ENCODE assay signal across 8 cellular contexts in the genomic region with DNA sequence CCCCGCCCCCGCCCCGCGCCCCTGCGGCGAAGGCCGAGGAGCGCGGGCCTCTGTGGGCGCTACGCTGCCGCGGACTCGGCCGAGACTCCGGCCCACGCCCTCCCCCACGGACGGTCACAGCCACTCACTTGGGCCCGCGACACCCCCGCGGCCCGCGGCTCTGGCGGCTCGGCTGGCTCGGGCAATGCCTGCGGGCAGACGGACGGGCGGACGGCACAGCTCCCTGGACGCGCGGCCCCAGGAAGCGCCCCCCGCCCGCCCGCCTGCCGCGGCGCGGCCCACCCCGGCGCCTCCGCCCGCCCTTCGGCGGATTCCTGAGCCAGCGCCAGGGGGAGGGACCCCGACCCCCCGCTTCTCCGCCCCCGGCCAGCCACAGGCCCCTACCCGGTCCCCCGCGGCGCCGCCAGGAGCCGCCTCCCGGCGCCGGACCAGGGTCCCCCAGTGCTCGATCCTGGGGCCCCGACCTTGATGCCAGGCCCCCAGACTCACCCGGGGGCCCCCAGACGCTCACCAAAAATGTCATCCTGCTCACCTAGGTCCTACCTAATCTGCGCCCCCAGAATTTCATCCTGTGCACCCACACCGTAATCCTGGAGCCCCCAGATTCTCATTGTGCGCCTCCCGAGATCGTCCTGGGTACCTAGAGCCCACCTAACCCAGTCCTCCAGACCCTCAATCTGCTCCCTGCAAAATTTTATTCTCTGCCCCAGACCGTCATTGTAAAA. TPM values are rescaled to one million over a fixed set of nuclear protein-coding genes. Genes with fewer than 3 reads are reported as not detected.
DNase-seq lines count a peak whose midpoint lies in the region; ATAC-seq, FAIRE-seq and TF ChIP-seq lines count a peak whose summit lies in the region.

A gene (minus strand): TSS at position 246 of the 725 bp plus-strand sequence. CDS start 446 bp downstream, outside the sequence.

- H3K9me2 ChIP-seq in OCI-LY7 (ENCODE audit: insufficient read depth, low read length), result no peaks in the 10 kb centered on the region

- H3K9me3 Mint-ChIP-seq in CD4-positive, alpha-beta memory T cell, result no peaks in the 10 kb centered on the region

- H3K27me3 ChIP-seq in CD4-positive, alpha-beta memory T cell (ENCODE audit: insufficient read depth, low read length), result no peaks in the 10 kb centered on the region
- H3K27me3 ChIP-seq in endothelial cell of umbilical vein (ENCODE audit: control insufficient read depth in 2 of 2, insufficient read depth in 2 of 2, low read length in 2 of 2), result no peaks in the 10 kb centered on the region

- no peaks in the 10 kb centered on the region for H3K36me3 Mint-ChIP-seq in CD4-positive, alpha-beta memory T cell

- BruUV-seq in OCI-LY7 (replicated peaks; lab: Mats Ljungman, UMichigan), result no TSS peak
- BruUV-seq in endothelial cell of umbilical vein (replicated peaks; lab: Mats Ljungman, UMichigan), result no TSS peak

- H3K4me1 Mint-ChIP-seq in CD4-positive, alpha-beta memory T cell, result peaks cover 7 to 41% (median 20%) of the 10 kb centered on the region in 4 donors

- no peaks in the 10 kb centered on the region for H3K9me3 ChIP-seq in CD4-positive, alpha-beta memory T cell (ENCODE audit: control insufficient read depth in 1 of 2, low read length in 2 of 2)
- H3K9me3 ChIP-seq in OCI-LY7 (ENCODE audit: low read length) (no peaks in the 10 kb centered on the region), endothelial cell of umbilical vein (replicated peaks; ENCODE audit: control insufficient read depth, insufficient read depth, low read length) (no peaks in the 10 kb centered on the region)

- FAIRE-seq in endothelial cell of umbilical vein (lab: Jason Lieb, UNC), result no peak

- DNase-seq in CD4-positive, alpha-beta memory T cell, result peak in 1 of 5 donors; percentile 38
- no peak for DNase-seq in OCI-LY7 (ENCODE audit: low spot score)
- no peak for DNase-seq in endothelial cell of umbilical vein (ENCODE audit: low read depth, low spot score)
- peak; percentile 48 for DNase-seq in myocyte (ENCODE audit: low read depth)
- no peak for DNase-seq in epidermal melanocyte (ENCODE audit: insufficient read length, low spot score)
- DNase-seq in NCI-H2107 treated with DMSO at 0.1 percent for 48 hours (lab: John Stamatoyannopoulos, UW; ENCODE audit: unreplicated experiment), result no peak

- peak within 1 kb of the TSS; percentile 71 to 95 (median 89) for H3K4me3 Mint-ChIP-seq in CD4-positive, alpha-beta memory T cell

- H3K4me3 ChIP-seq in CD4-positive, alpha-beta memory T cell (ENCODE audit: low read length in 2 of 2), result peak within 1 kb of the TSS; percentile 57 to 69
- H3K4me3 ChIP-seq in OCI-LY7 (ENCODE audit: low read depth, low read length, poor library complexity, severe bottlenecking) (peak within 1 kb of the TSS; percentile 61), endothelial cell of umbilical vein (replicated peaks in 1 of 3; ENCODE audit: insufficient read depth in 1 of 3, low read depth in 1 of 3, low read length in 3 of 3) (peak within 1 kb of the TSS; percentile 42 to 55 (median 47))

- no peak for TF ChIP-seq CTCF in OCI-LY7 (conservative IDR thresholded peaks at IDR 0.05; ENCODE audit: low read length)
- no peak for TF ChIP-seq CTCF in endothelial cell of umbilical vein (IDR thresholded peaks at IDR 0.05; ENCODE audit: extremely low read depth in 1 of 2, insufficient read depth in 1 of 2, low read depth in 1 of 2, low read length in 2 of 2)

- H3K36me3 ChIP-seq in CD4-positive, alpha-beta memory T cell (ENCODE audit: insufficient read depth, low read length), result no peaks in the 10 kb centered on the region
- H3K36me3 ChIP-seq in OCI-LY7 (ENCODE audit: insufficient read depth, low read length) (no peaks in the 10 kb centered on the region), endothelial cell of umbilical vein (ENCODE audit: control insufficient read depth in 2 of 2, extremely low read depth in 1 of 2, insufficient read depth in 2 of 2, low read length in 2 of 2) (peaks cover 0 to 13% of the 10 kb centered on the region in 2 experiments)

- H3K9me1 ChIP-seq in endothelial cell of umbilical vein (replicated peaks; ENCODE audit: control insufficient read depth, extremely low read depth, insufficient read depth, low read length), result no peaks in the 10 kb centered on the region

- no peaks in the 10 kb centered on the region for H3K79me2 ChIP-seq in OCI-LY7 (ENCODE audit: insufficient read depth, low read depth, low read length)
- peaks cover 2% of the 10 kb centered on the region for H3K79me2 ChIP-seq in endothelial cell of umbilical vein (ENCODE audit: control insufficient read depth, insufficient read depth, low read length)

- ATAC-seq in HG03159 (IDR thresholded peaks at IDR 0.05; ENCODE audit: unreplicated experiment), result no peak
- ATAC-seq in HG02798 (IDR thresholded peaks at IDR 0.05; ENCODE audit: poor library complexity, unreplicated experiment), result no peak

- no peaks in the 10 kb centered on the region for H3K27me3 Mint-ChIP-seq in CD4-positive, alpha-beta memory T cell

- intact Hi-C loops in CD4-positive, alpha-beta memory T cell (cut with micrococcal nuclease), result loop anchor here (2.0 kb wide), 2 partner anchors 14 to 16 kb away; a partner anchor contains a TSS
- intact Hi-C loops in OCI-LY7 (cut with micrococcal nuclease; ENCODE audit: unreplicated experiment) (loop anchor here (1.0 kb wide), 1 partner anchor 18 kb away; a partner anchor contains a TSS), endothelial cell of umbilical vein (cut with micrococcal nuclease) (loop anchor here (1.0 to 2.0 kb wide), 2 partner anchors 12 to 16 kb away; a partner anchor contains a TSS)

- no peak for TF ChIP-seq POLR2A in endothelial cell of umbilical vein (IDR thresholded peaks at IDR 0.05; ENCODE audit: low read depth, low read length)

- H3K27ac Mint-ChIP-seq in CD4-positive, alpha-beta memory T cell, result peak within 1 kb of the TSS; percentile 85 to 96 (median 94)

- POLR2A ChIA-PET in CD4-positive, alpha-beta memory T cell (lab: Charles Lee; ENCODE audit: partially characterized antibody), result interaction anchor here (0.6 to 11.3 kb wide), 14 partner anchors 9 to 300 kb away, joined by 3 to 222 read pairs (median 6); a partner anchor contains a TSS
- POLR2A ChIA-PET in OCI-LY7 (lab: Charles Lee), result interaction anchor here (0.6 to 2.3 kb wide), 5 partner anchors 13 to 1708 kb away, joined by 3 to 12 read pairs (median 5); a partner anchor contains a TSS
- POLR2A ChIA-PET in endothelial cell of umbilical vein (lab: Charles Lee), result interaction anchor here (1.9 kb wide), 1 partner anchor 12 kb away, joined by 19 read pairs; a partner anchor contains a TSS

- peak within 1 kb of the TSS; percentile 76; the same call in 1 of the 2 replicates for H2AFZ ChIP-seq in OCI-LY7 (ENCODE audit: low read length)
- peak within 1 kb of the TSS; percentile 62 for H2AFZ ChIP-seq in endothelial cell of umbilical vein (ENCODE audit: low read depth, low read length)

- peak within 1 kb of the TSS; percentile 66 for H3K9ac ChIP-seq in endothelial cell of umbilical vein (replicated peaks; ENCODE audit: extremely low read depth, insufficient read depth, low read length)

- H4K20me1 ChIP-seq in OCI-LY7 (ENCODE audit: insufficient read depth, low read length), result no peaks in the 10 kb centered on the region
- H4K20me1 ChIP-seq in endothelial cell of umbilical vein (replicated peaks; ENCODE audit: control insufficient read depth, extremely low read depth, insufficient read depth, low read length), result no peaks in the 10 kb centered on the region

- peak within 1 kb of the TSS; percentile 77 for H3K27ac ChIP-seq in CD4-positive, alpha-beta memory T cell (ENCODE audit: low read depth, low read length)
- H3K27ac ChIP-seq in OCI-LY7 (ENCODE audit: low read depth, low read length, poor library complexity, severe bottlenecking) (peak within 1 kb of the TSS; percentile 46), endothelial cell of umbilical vein (ENCODE audit: insufficient read depth, low read depth, low read length) (peak within 1 kb of the TSS; percentile 52)

- CTCF ChIA-PET in CD4-positive, alpha-beta memory T cell (lab: Charles Lee; ENCODE audit: partially characterized antibody), result interaction anchor here (1.9 to 6.6 kb wide), 2 partner anchors 13 to 15 kb away, joined by 29 to 104 read pairs; a partner anchor contains a TSS
- CTCF ChIA-PET in OCI-LY7 (lab: Charles Lee; ENCODE audit: unreplicated experiment), result no interaction called here
- CTCF ChIA-PET in endothelial cell of umbilical vein (lab: Charles Lee), result interaction anchor here (1.3 to 7.1 kb wide), 6 partner anchors 12 to 93 kb away, joined by 4 to 73 read pairs (median 10); a partner anchor contains a TSS

- peaks cover 20% of the 10 kb centered on the region for H3K4me1 ChIP-seq in CD4-positive, alpha-beta memory T cell (ENCODE audit: insufficient read depth, low read length)
- H3K4me1 ChIP-seq in OCI-LY7 (ENCODE audit: insufficient read depth, low read length, poor library complexity, severe bottlenecking) (peaks cover 28% of the 10 kb centered on the region), endothelial cell of umbilical vein (ENCODE audit: control insufficient read depth, extremely low read depth, insufficient read depth, low read length) (peaks cover 17% of the 10 kb centered on the region)

- peak within 1 kb of the TSS; percentile 89 for H3K4me2 ChIP-seq in OCI-LY7 (ENCODE audit: low read length)
- H3K4me2 ChIP-seq in endothelial cell of umbilical vein (ENCODE audit: insufficient read depth, low read length), result peak within 1 kb of the TSS; percentile 81

- dilution Hi-C loops in endothelial cell of umbilical vein (cut with MboI; ENCODE audit: extremely low pct_ligation_motif_present, low sequenced_read_pairs), result no loop called here

TF ChIP-seq in endothelial cell of umbilical vein, 7 proteins besides CTCF, POLR2A, EP300 and RAD21 (continues in another document):
- TF ChIP-seq JUN (IDR thresholded peaks at IDR 0.05; ENCODE audit: borderline replicate concordance, insufficient read depth, insufficient read length, low read depth) (no peak), POLR2AphosphoS5 (IDR thresholded peaks at IDR 0.05; ENCODE audit: insufficient read depth, low read depth, low read length) (no peak), MYC (IDR thresholded peaks at IDR 0.05; ENCODE audit: low read depth, low read length) (no peak), FOS (IDR thresholded peaks at IDR 0.05; ENCODE audit: borderline replicate concordance, insufficient read depth, low read length) (no peak)

RNA-seq across cellular contexts. Expression of the gene that starts here (rescaled TPM):
- total RNA-seq in CD4-positive, alpha-beta memory T cell, result 1 to 10 TPM; 6.0 to 8.3 TPM
- under 1 TPM; 0.40 to 0.55 TPM for polyA plus RNA-seq in CD4-positive, alpha-beta memory T cell
- total RNA-seq in OCI-LY7 (2014; rRNA removed; shearing (Covaris generic)), result 6.1 and 7.2 TPM in 2 replicates
- total RNA-seq in OCI-LY7 (2022) (7.6 and 8.9 TPM in 2 replicates), endothelial cell of umbilical vein (76.5 and 81.7 TPM in 2 replicates), myocyte (124 and 141 TPM in 2 replicates)
- polyA plus RNA-seq in endothelial cell of umbilical vein, result 207 and 259 TPM in 2 replicates
- polyA plus RNA-seq in endothelial cell of umbilical vein (2011; cell fraction: cytosol; rRNA removed), result 88.3 and 121 TPM in 2 replicates
- polyA plus RNA-seq in endothelial cell of umbilical vein (2011; cell fraction: nucleus; rRNA removed), result 185 and 210 TPM in 2 replicates
- 43.3 and 91.5 TPM in 2 replicates for polyA plus RNA-seq in endothelial cell of umbilical vein (2012)
- 56.8 and 65.1 TPM in 2 replicates for polyA minus RNA-seq in endothelial cell of umbilical vein
- polyA minus RNA-seq in endothelial cell of umbilical vein (2011; cell fraction: cytosol; rRNA and poly(A)+ RNA removed), result not detected
- polyA minus RNA-seq in endothelial cell of umbilical vein (2011; cell fraction: nucleus; rRNA and poly(A)+ RNA removed), result 29.8 and 52.5 TPM in 2 replicates
- 275 TPM for polyA plus RNA-seq in myocyte (2012)

Comparison
In these comparisons a context has a peak if more than half of its experiments do, and no peak if none do; other contexts are left out.
1. RNA of the gene that starts here (polyA plus RNA-seq): 43.3 to 259 TPM in endothelial cell of umbilical vein; 0.40 to 0.55 TPM in CD4-positive, alpha-beta memory T cell; every median in the first group is over 10 times any median in the second.
2. Peak in every context shown above with its lines, with median percentiles within 50 percentile points of each other: H3K27ac ChIP-seq and H3K4me3 ChIP-seq.